17 cellular contexts compared by ENCODE assay signal in genomic region chr2:101864426-101864825, GRCh38.
DNase-seq lines count a peak whose midpoint lies in the region; ATAC-seq and TF ChIP-seq lines count a peak whose summit lies in the region.
"Had no signal": no experiment of that assay in that cellular context is flagged by ENCODE, and none has a peak within 500 bp of the region (broad histone marks: within the 10 kb centered on the region; RNA-seq: fewer than 3 reads in every experiment).

No MANE protein-coding gene starts in this region.

- H3K36me3 Mint-ChIP-seq in GM23338 (ENCODE audit: low read depth) = peaks cover 75% of the 10 kb centered on the region
- peaks cover 64% of the 10 kb centered on the region for H3K36me3 Mint-ChIP-seq in WTC11
- H3K36me3 Mint-ChIP-seq in endothelial cell (ENCODE audit: low read depth, unreplicated experiment) = peaks cover 59% of the 10 kb centered on the region
- peaks cover 17 to 77% (median 34%) of the 10 kb centered on the region in 5 donors for H3K36me3 Mint-ChIP-seq in naive thymus-derived CD4-positive, alpha-beta T cell

- H3K27ac Mint-ChIP-seq in GM23338 (peak overlapping the region; percentile 84; the same call in 1 of the 2 replicates), WTC11 (peak overlapping the region; percentile 77), endothelial cell (ENCODE audit: unreplicated experiment) (peak overlapping the region; percentile 97)
- peak overlapping the region in 6 of 9 donors; percentile 1 to 68 (median 21) for H3K27ac Mint-ChIP-seq in naive thymus-derived CD4-positive, alpha-beta T cell

- POLR2A ChIA-PET in WTC11 (lab: Charles Lee) = no interaction called here
- POLR2A ChIA-PET in naive thymus-derived CD4-positive, alpha-beta T cell (lab: Charles Lee) = no interaction called here

- no peaks in the 10 kb centered on the region for H3K4me1 ChIP-seq in GM23338 (ENCODE audit: insufficient read depth)
- no peaks in the 10 kb centered on the region for H3K4me1 ChIP-seq in naive thymus-derived CD4-positive, alpha-beta T cell (ENCODE audit: control insufficient read depth in 2 of 2, insufficient read depth in 2 of 2, low read length in 2 of 2)
- H3K4me1 ChIP-seq: A549 had no signal

- CTCF ChIA-PET in WTC11 (lab: Charles Lee) = interaction anchor here (1.7 kb wide), 1 partner anchor 19 kb away, joined by 6 read pairs; no protein-coding TSS in a partner anchor
- CTCF ChIA-PET in naive thymus-derived CD4-positive, alpha-beta T cell (lab: Charles Lee) = interaction anchor here (0.5 kb wide), 1 partner anchor 12 kb away, joined by 4 read pairs; no protein-coding TSS in a partner anchor

- no peak for ATAC-seq in GM23338
- ATAC-seq in WTC11 = no peak
- no peak for ATAC-seq in naive thymus-derived CD4-positive, alpha-beta T cell
- ATAC-seq: A549, K562 had no signal

- intact Hi-C loops in naive thymus-derived CD4-positive, alpha-beta T cell (cut with micrococcal nuclease) = no loop called here

- H3K4me2 ChIP-seq in GM23338 = no peak overlapping the region
- H3K4me2 ChIP-seq: A549 had no signal

- H2AFZ ChIP-seq in GM23338 = no peak overlapping the region

- no peaks in the 10 kb centered on the region for H3K79me2 ChIP-seq in GM23338 (replicated peaks; ENCODE audit: insufficient read depth)

- no peaks in the 10 kb centered on the region for H3K9me2 ChIP-seq in GM23338 (ENCODE audit: insufficient read depth)

- no peaks in the 10 kb centered on the region; the same call in none of the 2 replicates for H4K20me1 ChIP-seq in GM23338 (replicated peaks; ENCODE audit: insufficient read depth)

- H3K9me3 ChIP-seq in naive thymus-derived CD4-positive, alpha-beta T cell (ENCODE audit: control insufficient read depth in 2 of 3, low read length in 3 of 3) = no peaks in the 10 kb centered on the region
- H3K9me3 ChIP-seq: A549 had no signal

- DNase-seq in GM23338 (ENCODE audit: low spot score) (no peak), WTC11 (ENCODE audit: low spot score) (no peak), endothelial cell (ENCODE audit: low spot score) (no peak), GF-D8 (lab: John Stamatoyannopoulos, UW) (no peak), cortex of kidney (lab: John Stamatoyannopoulos, UW) (no peak), NCI-H510A treated with DMSO at 0.1 percent for 48 hours (lab: John Stamatoyannopoulos, UW) (no peak), NCI-H2171 (lab: John Stamatoyannopoulos, UW) (no peak)
- no peak for DNase-seq in naive thymus-derived CD4-positive, alpha-beta T cell
- DNase-seq: C1 segment of cervical spinal cord, HCEC 1CT, MV-4-11, NCI-H1417, NCI-H1930, NCI-H2171 treated with DMSO at 0.1 percent for 48 hours, NCI-H82 had no signal

- H3K36me3 ChIP-seq in GM23338 (ENCODE audit: insufficient read depth) = peaks cover 52% of the 10 kb centered on the region
- H3K36me3 ChIP-seq in naive thymus-derived CD4-positive, alpha-beta T cell (ENCODE audit: control insufficient read depth in 2 of 3, insufficient read depth in 3 of 3, low read length in 3 of 3) = peaks cover 27 to 87% (median 31%) of the 10 kb centered on the region in 3 experiments

- H3K27me3 Mint-ChIP-seq in GM23338 (ENCODE audit: insufficient read depth, low read depth, poor library complexity) (peaks cover 6% of the 10 kb centered on the region), WTC11 (ENCODE audit: low read depth) (no peaks in the 10 kb centered on the region), endothelial cell (ENCODE audit: unreplicated experiment) (peaks cover 10% of the 10 kb centered on the region)
- H3K27me3 Mint-ChIP-seq in naive thymus-derived CD4-positive, alpha-beta T cell = no peaks in the 10 kb centered on the region

- TF ChIP-seq CTCF in GM23338 (conservative IDR thresholded peaks at IDR 0.05; ENCODE audit: low read depth in 2 of 2) (no peak), WTC11 (IDR thresholded peaks at IDR 0.05) (no peak), endothelial cell (IDR thresholded peaks at IDR 0.05; ENCODE audit: unreplicated experiment) (no peak)

- no peak overlapping the region for H3K4me3 ChIP-seq in GM23338
- no peak overlapping the region for H3K4me3 ChIP-seq in naive thymus-derived CD4-positive, alpha-beta T cell (ENCODE audit: low read length)
- H3K4me3 ChIP-seq: A549, K562 had no signal

- H3K9me3 Mint-ChIP-seq in GM23338 (no peaks in the 10 kb centered on the region), WTC11 (no peaks in the 10 kb centered on the region), endothelial cell (ENCODE audit: unreplicated experiment) (no peaks in the 10 kb centered on the region)
- peaks cover 0 to 5% (median 0%) of the 10 kb centered on the region in 11 donors for H3K9me3 Mint-ChIP-seq in naive thymus-derived CD4-positive, alpha-beta T cell

- H3F3A ChIP-seq in GM23338 (replicated peaks; ENCODE audit: low read depth) = no peaks in the 10 kb centered on the region

- H3K27me3 ChIP-seq in GM23338 (ENCODE audit: insufficient read depth) = no peaks in the 10 kb centered on the region
- H3K27me3 ChIP-seq in naive thymus-derived CD4-positive, alpha-beta T cell (ENCODE audit: control insufficient read depth in 2 of 2, insufficient read depth in 2 of 2, low read length in 2 of 2) = no peaks in the 10 kb centered on the region

- H3K4me3 Mint-ChIP-seq in GM23338 (no peak overlapping the region), WTC11 (no peak overlapping the region), endothelial cell (ENCODE audit: unreplicated experiment) (peak overlapping the region; percentile 52)
- no peak overlapping the region for H3K4me3 Mint-ChIP-seq in naive thymus-derived CD4-positive, alpha-beta T cell

- H3K27ac ChIP-seq in GM23338 (ENCODE audit: low read depth) = peak overlapping the region; percentile 51; the same call in 1 of the 2 replicates
- H3K27ac ChIP-seq in naive thymus-derived CD4-positive, alpha-beta T cell (ENCODE audit: low read depth, low read length) = no peak overlapping the region
- H3K27ac ChIP-seq: A549 had no signal

- H3K4me1 Mint-ChIP-seq in GM23338 = peaks cover 11% of the 10 kb centered on the region; the same call in 2 of the 3 replicates
- peaks cover 10% of the 10 kb centered on the region for H3K4me1 Mint-ChIP-seq in WTC11
- peaks cover 41% of the 10 kb centered on the region for H3K4me1 Mint-ChIP-seq in endothelial cell (ENCODE audit: unreplicated experiment)
- H3K4me1 Mint-ChIP-seq in naive thymus-derived CD4-positive, alpha-beta T cell = peaks cover 5 to 21% (median 10%) of the 10 kb centered on the region in 7 donors

TF ChIP-seq in GM23338, 12 proteins besides CTCF, POLR2A, EP300 and RAD21 (continues in another document):
- TF ChIP-seq POLR2AphosphoS5 (IDR thresholded peaks at IDR 0.05; ENCODE audit: low read depth) = no peak

TF ChIP-seq in WTC11, 78 proteins besides CTCF, POLR2A, EP300 and RAD21 (continues in another document):
- TF ChIP-seq IRF1 (CRISPR knock-in tag; IDR thresholded peaks at IDR 0.05) = no peak
- TF ChIP-seq AR (CRISPR knock-in tag; IDR thresholded peaks at IDR 0.05) = no peak
- TF ChIP-seq SMAD4 (CRISPR knock-in tag; IDR thresholded peaks at IDR 0.05) = no peak
- no peak for TF ChIP-seq JUN (CRISPR knock-in tag; IDR thresholded peaks at IDR 0.05)
- TF ChIP-seq IRF2 (CRISPR knock-in tag; IDR thresholded peaks at IDR 0.05; ENCODE audit: borderline replicate concordance, low read depth) = no peak
- TF ChIP-seq NR1H2 (CRISPR knock-in tag; IDR thresholded peaks at IDR 0.05) = no peak
- no peak for TF ChIP-seq USF2 (CRISPR knock-in tag; IDR thresholded peaks at IDR 0.05)

Comparison
In these comparisons a context has a peak if more than half of its experiments do, and no peak if none do; other contexts are left out.
1. H3K27ac Mint-ChIP-seq: peak in every context shown above with its lines; median percentile 97 in endothelial cell; 84 in GM23338; 77 in WTC11; 21 in naive thymus-derived CD4-positive, alpha-beta T cell.